In genomic region chr19:2273356-2274184, GRCh38 we compare ENCODE assay signal across 1 cellular context.
TF ChIP-seq lines count a peak whose summit lies in the region.

No MANE protein-coding gene starts in this region.

TF ChIP-seq in GM23338, 12 proteins besides CTCF, POLR2A, EP300 and RAD21 (continued from another document):
- TF ChIP-seq ETS1 (IDR thresholded peaks at IDR 0.05) (peak; percentile 74; the same call in 1 of the 2 replicates), POLR2AphosphoS5 (IDR thresholded peaks at IDR 0.05; ENCODE audit: low read depth) (peak; percentile 92), CREB1 (CRISPR knock-in tag; IDR thresholded peaks at IDR 0.05; ENCODE audit: low read depth) (peak; percentile 37; the same call in 1 of the 2 replicates)
